In genomic region chr1:6445929-6446328, GRCh38 we compare ENCODE assay signal across 10 cellular contexts. TPM values are rescaled to one million over a fixed set of nuclear protein-coding genes. Genes with fewer than 3 reads are reported as not detected.
A peak's percentile ranks its signal among the peaks of the same experiment; 100 is the strongest.
DNase-seq lines count a peak whose midpoint lies in the region; ATAC-seq, FAIRE-seq and TF ChIP-seq lines count a peak whose summit lies in the region.
"Not testable (repeated sequence)": the region's sequence is repeated elsewhere in the genome, so short reads cannot be mapped to it uniquely, and the experiment has no call there.
"Had no signal": no experiment of that assay in that cellular context is flagged by ENCODE, and none has a peak within 500 bp of the region (broad histone marks: within the 10 kb centered on the region; RNA-seq: fewer than 3 reads in every experiment).

No MANE protein-coding gene starts in this region.

- intact Hi-C loops in kidney (cut with DNase I), result not testable (repeated sequence)

- peaks cover 75% of the 10 kb centered on the region for H3K27me3 Mint-ChIP-seq in CD4-positive, CD25-positive, alpha-beta regulatory T cell
- H3K27me3 Mint-ChIP-seq in memory B cell, result peaks cover 34% of the 10 kb centered on the region
- peaks cover 63 to 85% of the 10 kb centered on the region in 2 donors for H3K27me3 Mint-ChIP-seq in stimulated activated naive B cell treated with anti-CD40 and anti-IgM and Interleukin-4, amounts not matched to agents 10 μg/mL and 1 μg/mL and 100 μg/mL, for 72 hours

- not testable (repeated sequence) for DNase-seq in CD4-positive, CD25-positive, alpha-beta regulatory T cell; bronchial epithelial cell (ENCODE audit: low read depth); memory B cell (ENCODE audit: low spot score in 2 of 2); stimulated activated naive B cell treated with anti-CD40 and anti-IgM and Interleukin-4, amounts not matched to agents 10 μg/mL and 1 μg/mL and 100 μg/mL, for 72 hours
- peak in 2 of 3 experiments; percentile 46 to 60 for DNase-seq in NCI-H1417 (lab: John Stamatoyannopoulos, UW)
- DNase-seq in kidney, result peak; percentile 58

- ATAC-seq in CD4-positive, CD25-positive, alpha-beta regulatory T cell (ENCODE audit: low read depth in 2 of 2); memory B cell (ENCODE audit: low read depth); stimulated activated naive B cell treated with anti-CD40 and anti-IgM and Interleukin-4, amounts not matched to agents 10 μg/mL and 1 μg/mL and 100 μg/mL, for 72 hours (replicated peaks): not testable (repeated sequence)

- FAIRE-seq in bronchial epithelial cell (lab: Jason Lieb, UNC), result peak; percentile 66
- FAIRE-seq in kidney (lab: Jason Lieb, UNC), result not testable (repeated sequence)

- TF ChIP-seq CTCF in bronchial epithelial cell (IDR thresholded peaks at IDR 0.05; ENCODE audit: insufficient read depth, low read length, severe bottlenecking); kidney (IDR thresholded peaks at IDR 0.05; ENCODE audit: borderline replicate concordance, extremely low read depth, insufficient read depth): not testable (repeated sequence)

- H3K27me3 ChIP-seq in CD4-positive, CD25-positive, alpha-beta regulatory T cell (ENCODE audit: control insufficient read depth, insufficient read depth, low read length), result peaks cover 12% of the 10 kb centered on the region
- not testable (repeated sequence) for H3K27me3 ChIP-seq in bronchial epithelial cell (ENCODE audit: control insufficient read depth, insufficient read depth, low read length)

- not testable (repeated sequence) for H3K27ac Mint-ChIP-seq in CD4-positive, CD25-positive, alpha-beta regulatory T cell; memory B cell
- H3K27ac Mint-ChIP-seq in stimulated activated naive B cell treated with anti-CD40 and anti-IgM and Interleukin-4, amounts not matched to agents 10 μg/mL and 1 μg/mL and 100 μg/mL, for 72 hours, result peak overlapping the region; percentile 75

- not testable (repeated sequence) for H3K9me3 ChIP-seq in CD4-positive, CD25-positive, alpha-beta regulatory T cell (ENCODE audit: control insufficient read depth in 2 of 2, low read length in 2 of 2); kidney (ENCODE audit: control insufficient read depth in 1 of 2, low read length in 2 of 2)

- H3K4me3 Mint-ChIP-seq in CD4-positive, CD25-positive, alpha-beta regulatory T cell, result peak overlapping the region in 3 of 4 donors; percentile 16 to 52 (median 26)
- peak overlapping the region; percentile 6 for H3K4me3 Mint-ChIP-seq in memory B cell
- H3K4me3 Mint-ChIP-seq in stimulated activated naive B cell treated with anti-CD40 and anti-IgM and Interleukin-4, amounts not matched to agents 10 μg/mL and 1 μg/mL and 100 μg/mL, for 72 hours, result not testable (repeated sequence)

- H3K9ac ChIP-seq in kidney (ENCODE audit: low read length in 2 of 2), result not testable (repeated sequence)

- not testable (repeated sequence) for H3K9me3 Mint-ChIP-seq in CD4-positive, CD25-positive, alpha-beta regulatory T cell; memory B cell; stimulated activated naive B cell treated with anti-CD40 and anti-IgM and Interleukin-4, amounts not matched to agents 10 μg/mL and 1 μg/mL and 100 μg/mL, for 72 hours

- H3K4me1 Mint-ChIP-seq in CD4-positive, CD25-positive, alpha-beta regulatory T cell, result peaks cover 0 to 33% (median 11%) of the 10 kb centered on the region in 4 donors
- peaks cover 17% of the 10 kb centered on the region for H3K4me1 Mint-ChIP-seq in memory B cell
- H3K4me1 Mint-ChIP-seq in stimulated activated naive B cell treated with anti-CD40 and anti-IgM and Interleukin-4, amounts not matched to agents 10 μg/mL and 1 μg/mL and 100 μg/mL, for 72 hours, result peaks cover 19 to 21% of the 10 kb centered on the region in 2 donors

- not testable (repeated sequence) for H3K36me3 ChIP-seq in CD4-positive, CD25-positive, alpha-beta regulatory T cell (ENCODE audit: control insufficient read depth, insufficient read depth, low read length); bronchial epithelial cell (ENCODE audit: control insufficient read depth, insufficient read depth, low read length); kidney (ENCODE audit: control insufficient read depth in 1 of 2, insufficient read depth in 2 of 2, low read length in 2 of 2)

- not testable (repeated sequence) for H3K36me3 Mint-ChIP-seq in CD4-positive, CD25-positive, alpha-beta regulatory T cell; memory B cell; stimulated activated naive B cell treated with anti-CD40 and anti-IgM and Interleukin-4, amounts not matched to agents 10 μg/mL and 1 μg/mL and 100 μg/mL, for 72 hours

- H3K4me1 ChIP-seq in CD4-positive, CD25-positive, alpha-beta regulatory T cell (ENCODE audit: control insufficient read depth, insufficient read depth, low read length, poor library complexity, severe bottlenecking), result peaks cover 30% of the 10 kb centered on the region
- H3K4me1 ChIP-seq in kidney (ENCODE audit: control insufficient read depth in 1 of 2, insufficient read depth in 1 of 2, low read depth in 1 of 2, low read length in 2 of 2), result not testable (repeated sequence)

- not testable (repeated sequence) for H3K27ac ChIP-seq in CD4-positive, CD25-positive, alpha-beta regulatory T cell (ENCODE audit: insufficient read depth, low read length, poor library complexity, severe bottlenecking); kidney (ENCODE audit: low read depth in 2 of 2, low read length in 2 of 2)

- not testable (repeated sequence) for H3K4me3 ChIP-seq in CD4-positive, CD25-positive, alpha-beta regulatory T cell (ENCODE audit: low read depth, low read length); bronchial epithelial cell (ENCODE audit: low read depth, low read length); kidney (ENCODE audit: low read length in 2 of 2)

RNA-seq across cellular contexts. Expression of gene TNFRSF25, which starts 20.0 kb away (rescaled TPM):
- 258 TPM for total RNA-seq in CD4-positive, CD25-positive, alpha-beta regulatory T cell
- 10 to 100 TPM; 23.3 to 32.8 (median 31.0) TPM for polyA plus RNA-seq in CD4-positive, CD25-positive, alpha-beta regulatory T cell
- total RNA-seq in bronchial epithelial cell (20.5 and 30.3 TPM in 2 replicates), kidney (13.8 TPM)
- 7.6 TPM for polyA plus RNA-seq in kidney (ENCODE audit: insufficient read depth, low read depth, low replicate concordance)

RNA-seq across cellular contexts. Expression of gene ESPN, which starts 21.4 kb away (rescaled TPM):
- 3.7 TPM for total RNA-seq in CD4-positive, CD25-positive, alpha-beta regulatory T cell
- polyA plus RNA-seq in CD4-positive, CD25-positive, alpha-beta regulatory T cell, result under 1 TPM; 0.22 to 0.25 (median 0.22) TPM
- total RNA-seq in bronchial epithelial cell, result 4.5 and 8.4 TPM in 2 replicates
- total RNA-seq in kidney, result 14.2 TPM
- polyA plus RNA-seq in kidney (ENCODE audit: insufficient read depth, low read depth, low replicate concordance), result 112 TPM
- total RNA-seq: A673 had no signal
- polyA plus RNA-seq: BJ, CD14-positive monocyte had no signal

RNA-seq across cellular contexts. Expression of gene HES2, which starts 26.2 kb away (rescaled TPM):
- total RNA-seq in CD4-positive, CD25-positive, alpha-beta regulatory T cell, result not detected
- not detected for polyA plus RNA-seq in CD4-positive, CD25-positive, alpha-beta regulatory T cell
- total RNA-seq in bronchial epithelial cell (98.1 and 116 TPM in 2 replicates), kidney (1.3 TPM)
- 1.6 TPM for polyA plus RNA-seq in kidney (ENCODE audit: insufficient read depth, low read depth, low replicate concordance)
- total RNA-seq: A673 had no signal
- polyA plus RNA-seq: BJ; CD14-positive monocyte; CD8-positive, alpha-beta memory T cell had no signal

RNA-seq across cellular contexts. Expression of gene PLEKHG5, which starts 45.5 kb away (rescaled TPM):
- 5.0 TPM for total RNA-seq in CD4-positive, CD25-positive, alpha-beta regulatory T cell
- 1 to 10 TPM in 1 of 4 donors, under 1 TPM in 2, not detected in 1; 0.65 to 1.0 (median 0.68) TPM for polyA plus RNA-seq in CD4-positive, CD25-positive, alpha-beta regulatory T cell
- total RNA-seq in bronchial epithelial cell, result 42.9 and 45.2 TPM in 2 replicates
- 14.0 TPM for total RNA-seq in kidney
- 4.4 TPM for polyA plus RNA-seq in kidney (ENCODE audit: insufficient read depth, low read depth, low replicate concordance)
- polyA plus RNA-seq: CD14-positive monocyte had no signal

RNA-seq across cellular contexts. Expression of gene ACOT7, which starts 52.4 kb away (rescaled TPM):
- total RNA-seq in CD4-positive, CD25-positive, alpha-beta regulatory T cell, result 9.6 TPM
- 10 to 100 TPM in 2 of 4 donors, 1 to 10 TPM in 2; 9.3 to 13.6 (median 9.9) TPM for polyA plus RNA-seq in CD4-positive, CD25-positive, alpha-beta regulatory T cell
- 88.1 and 89.8 TPM in 2 replicates for total RNA-seq in bronchial epithelial cell
- 23.0 TPM for total RNA-seq in kidney
- 135 TPM for polyA plus RNA-seq in kidney (ENCODE audit: insufficient read depth, low read depth, low replicate concordance)

Comparison
In these comparisons a context has a peak if more than half of its experiments do, and no peak if none do; other contexts are left out.
1. RNA of gene HES2, which starts 26.2 kb away (total RNA-seq): 98.1 to 116 TPM in bronchial epithelial cell; 1.3 TPM in kidney (single experiment) and not detected in CD4-positive, CD25-positive, alpha-beta regulatory T cell (single experiment); every median in the first group is over 10 times any median in the second.